In the genomic region with DNA sequence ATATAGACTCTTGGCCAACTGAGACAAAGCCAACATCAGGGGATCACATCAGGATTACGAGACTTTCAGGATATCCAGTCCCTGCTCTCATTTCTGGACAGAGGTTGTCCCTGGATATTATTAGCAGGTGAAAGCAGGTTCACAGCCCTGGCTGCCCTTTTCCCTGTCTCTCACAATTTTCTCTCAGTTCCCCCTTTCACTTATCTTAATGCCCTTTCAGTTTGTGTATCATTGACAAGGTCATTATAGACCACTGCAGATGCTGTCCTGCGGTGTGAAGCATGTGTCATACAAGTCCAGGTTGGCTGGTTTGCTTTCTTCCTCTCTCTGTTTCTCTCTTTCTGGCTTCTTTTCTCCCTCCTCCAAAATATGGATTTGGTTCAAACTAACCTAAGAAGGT, we compare ENCODE assay signal across 16 cellular contexts. TPM values are rescaled to one million over a fixed set of nuclear protein-coding genes. Genes with fewer than 3 reads are reported as not detected.
A peak's percentile ranks its signal among the peaks of the same experiment; 100 is the strongest.
DNase-seq lines count a peak whose midpoint lies in the region; ATAC-seq and TF ChIP-seq lines count a peak whose summit lies in the region.
"Had no signal": no experiment of that assay in that cellular context is flagged by ENCODE, and none has a peak within 500 bp of the region (broad histone marks: within the 10 kb centered on the region; RNA-seq: fewer than 3 reads in every experiment).

No MANE protein-coding gene starts in this region.

- peak overlapping the region; percentile 34 for H3K4me3 Mint-ChIP-seq in activated T-helper 17 cell treated with anti-CD3 and anti-CD28 coated beads, Interleukin-2, amount 50 U/mL, for 72 hours

- H3K9me2 ChIP-seq in GM23248 (ENCODE audit: insufficient read depth): no peaks in the 10 kb centered on the region

- 83 to 93% (median 91%) methylated on average over 2 of the region's 2 CpGs for WGBS in heart left ventricle, 4 donors
- WGBS in GM23248 (ENCODE audit: low coverage in 1 of 2, low lambda C conversion rate in 2 of 2, missing lambda C conversion rate in 2 of 2), 2 experiments: 96 to 100% methylated on average over 2 of the region's 2 CpGs
- 87% methylated on average over 2 of the region's 2 CpGs for WGBS in esophagus muscularis mucosa

- H3K4me3 ChIP-seq in heart left ventricle (no peak overlapping the region), GM23248 (no peak overlapping the region), upper lobe of right lung (no peak overlapping the region), esophagus muscularis mucosa (no peak overlapping the region)
- H3K4me3 ChIP-seq: breast epithelium, mucosa of descending colon had no signal

- TF ChIP-seq CTCF in heart left ventricle (IDR thresholded peaks at IDR 0.05): no peak
- TF ChIP-seq CTCF in upper lobe of right lung (IDR thresholded peaks at IDR 0.05): no peak
- no peak for TF ChIP-seq CTCF in esophagus muscularis mucosa (IDR thresholded peaks at IDR 0.05)

- H3K9me3 Mint-ChIP-seq in activated T-helper 17 cell treated with anti-CD3 and anti-CD28 coated beads, Interleukin-2, amount 50 U/mL, for 72 hours: no peaks in the 10 kb centered on the region

- peaks cover 28% of the 10 kb centered on the region for H3K36me3 Mint-ChIP-seq in activated T-helper 17 cell treated with anti-CD3 and anti-CD28 coated beads, Interleukin-2, amount 50 U/mL, for 72 hours (ENCODE audit: low read depth)

- no peaks in the 10 kb centered on the region for H3K27me3 Mint-ChIP-seq in activated T-helper 17 cell treated with anti-CD3 and anti-CD28 coated beads, Interleukin-2, amount 50 U/mL, for 72 hours

- H3K27ac Mint-ChIP-seq in activated T-helper 17 cell treated with anti-CD3 and anti-CD28 coated beads, Interleukin-2, amount 50 U/mL, for 72 hours: peak overlapping the region; percentile 47

- peak; percentile 2 for DNase-seq in cardiac septum (ENCODE audit: low spot score)
- no peak for DNase-seq in heart left ventricle
- DNase-seq in GM23248: no peak
- no peak for DNase-seq in upper lobe of right lung
- DNase-seq in esophagus muscularis mucosa (ENCODE audit: extremely low spot score): no peak
- DNase-seq in HuH-7.5 (ENCODE audit: low spot score): no peak
- DNase-seq in effector CD8-positive, alpha-beta T cell (lab: John Stamatoyannopoulos, UW): no peak
- DNase-seq: mucosa of descending colon; NCI-H1048; NCI-H524; SHP77; stimulated activated CD4-positive, alpha-beta T cell treated with anti-CD3 and anti-CD28 coated beads, Interleukin-4, amount 100 ng/mL, for 4 hours; WERI-Rb-1 had no signal

- peaks cover 32% of the 10 kb centered on the region for H3K4me1 Mint-ChIP-seq in activated T-helper 17 cell treated with anti-CD3 and anti-CD28 coated beads, Interleukin-2, amount 50 U/mL, for 72 hours

- no peaks in the 10 kb centered on the region for H3K79me2 ChIP-seq in GM23248 (ENCODE audit: insufficient read depth)

- peaks cover 19% of the 10 kb centered on the region; the same call in 1 of the 2 replicates for H3F3A ChIP-seq in GM23248 (ENCODE audit: insufficient read depth)

- no peaks in the 10 kb centered on the region for H4K20me1 ChIP-seq in GM23248 (ENCODE audit: insufficient read depth)

- H3K9ac ChIP-seq in GM23248: no peak overlapping the region

- no peaks in the 10 kb centered on the region for H3K9me3 ChIP-seq in heart left ventricle
- H3K9me3 ChIP-seq in GM23248 (ENCODE audit: low read depth): no peaks in the 10 kb centered on the region
- no peaks in the 10 kb centered on the region for H3K9me3 ChIP-seq in upper lobe of right lung
- no peaks in the 10 kb centered on the region for H3K9me3 ChIP-seq in esophagus muscularis mucosa
- H3K9me3 ChIP-seq: breast epithelium, mucosa of descending colon had no signal

- H3K27ac ChIP-seq in heart left ventricle (peak overlapping the region in 4 of 12 donors; percentile 2 to 50 (median 38)), GM23248 (no peak overlapping the region), upper lobe of right lung (peak overlapping the region; percentile 3), esophagus muscularis mucosa (replicated peaks in 1 of 4) (peak overlapping the region in 2 of 4 donors; percentile 9 to 54)
- H3K27ac ChIP-seq: WERI-Rb-1 had no signal

- H3K27me3 ChIP-seq in heart left ventricle (no peaks in the 10 kb centered on the region), GM23248 (replicated peaks; ENCODE audit: insufficient read depth) (no peaks in the 10 kb centered on the region), upper lobe of right lung (no peaks in the 10 kb centered on the region), esophagus muscularis mucosa (peaks cover 0 to 3% (median 0%) of the 10 kb centered on the region in 4 donors)
- H3K27me3 ChIP-seq: breast epithelium had no signal

- H3K4me1 ChIP-seq in heart left ventricle (peaks cover 2 to 35% (median 17%) of the 10 kb centered on the region in 12 donors), GM23248 (ENCODE audit: insufficient read depth) (peaks cover 34% of the 10 kb centered on the region), upper lobe of right lung (peaks cover 19% of the 10 kb centered on the region), esophagus muscularis mucosa (peaks cover 18 to 29% (median 24%) of the 10 kb centered on the region in 4 donors)

- H2AFZ ChIP-seq in GM23248: peak overlapping the region; percentile 19; the same call in 1 of the 2 replicates

- in situ Hi-C loops in GM23248 (cut with MboI): loop anchor here (5.0 to 10.0 kb wide), 2 partner anchors 49 to 101 kb away; a partner anchor contains a TSS

- ATAC-seq in heart left ventricle (no peak), upper lobe of right lung (no peak)
- ATAC-seq in activated T-helper 17 cell treated with anti-CD3 and anti-CD28 coated beads, Interleukin-2, amount 50 U/mL, for 72 hours (replicated peaks): no peak
- ATAC-seq: mucosa of descending colon had no signal

- H3K36me3 ChIP-seq in heart left ventricle: peaks cover 0 to 20% (median 12%) of the 10 kb centered on the region in 9 donors
- no peaks in the 10 kb centered on the region for H3K36me3 ChIP-seq in GM23248 (ENCODE audit: low read depth)
- peaks cover 13% of the 10 kb centered on the region for H3K36me3 ChIP-seq in upper lobe of right lung
- peaks cover 0 to 18% (median 7%) of the 10 kb centered on the region in 4 donors for H3K36me3 ChIP-seq in esophagus muscularis mucosa
- H3K36me3 ChIP-seq: breast epithelium had no signal

- TF ChIP-seq POLR2A in heart left ventricle (IDR thresholded peaks at IDR 0.05) (no peak), esophagus muscularis mucosa (IDR thresholded peaks at IDR 0.05; ENCODE audit: low read depth) (no peak)

- intact Hi-C loops in cardiac septum (cut with DNase I) (loop anchor here (5.0 kb wide), 1 partner anchor 49 kb away; a partner anchor contains a TSS), heart left ventricle (cut with DNase I) (loop anchor here (2.0 to 10.0 kb wide), 11 partner anchors 37 to 371 kb away; a partner anchor contains a TSS), upper lobe of right lung (cut with DNase I) (loop anchor here (5.0 kb wide), 1 partner anchor 104 kb away; no protein-coding TSS in a partner anchor), esophagus muscularis mucosa (cut with DNase I) (loop anchor here (5.0 kb wide), 3 partner anchors 49 to 369 kb away; a partner anchor contains a TSS)

- TF ChIP-seq EP300 in esophagus muscularis mucosa (IDR thresholded peaks at IDR 0.05): no peak

- no peak overlapping the region for H3K4me2 ChIP-seq in GM23248 (ENCODE audit: unreplicated experiment)

RNA-seq across cellular contexts. Expression of a gene that starts 2.1 kb away (rescaled TPM):
- total RNA-seq in cardiac septum (10.7 TPM), heart left ventricle (10 to 100 TPM in 3 of 9 donors, 1 to 10 TPM in 6; 2.4 to 13.3 (median 6.1) TPM), upper lobe of right lung (3.2 TPM), esophagus muscularis mucosa (1 to 10 TPM; 5.1 to 8.3 (median 7.6) TPM)
- polyA plus RNA-seq in heart left ventricle (1 to 10 TPM in 1 of 2 donors, under 1 TPM in 1; 0.43 to 3.2 TPM), GM23248 (2016; fragmentation: Nextera tagmentation; extraction: Ambion mirVana) (3.2 and 3.3 TPM in 2 replicates)
- total RNA-seq in GM23248 (2014; rRNA removed; shearing (Covaris generic)): 3.7 and 5.6 TPM in 2 replicates
- total RNA-seq in activated T-helper 17 cell treated with anti-CD3 and anti-CD28 coated beads, Interleukin-2, amount 50 U/mL, for 72 hours: not detected
- total RNA-seq: Daoy had no signal

RNA-seq across cellular contexts. Expression of a gene that starts 6.7 kb away (rescaled TPM):
- total RNA-seq in cardiac septum (not detected), heart left ventricle (under 1 TPM in 2 of 9 donors, not detected in 7; 0.07 to 0.53 TPM), upper lobe of right lung (5.4 TPM), esophagus muscularis mucosa (not detected)
- polyA plus RNA-seq in heart left ventricle (under 1 TPM in 1 of 2 donors, not detected in 1; 0.03 TPM), GM23248 (2016; fragmentation: Nextera tagmentation; extraction: Ambion mirVana) (0.40 and 0.54 TPM in 2 replicates)
- 0.54 TPM in 1 of 2 replicates, not detected in the other for total RNA-seq in GM23248 (2014; rRNA removed; shearing (Covaris generic))
- under 1 TPM; 0.22 to 0.32 TPM for total RNA-seq in activated T-helper 17 cell treated with anti-CD3 and anti-CD28 coated beads, Interleukin-2, amount 50 U/mL, for 72 hours

RNA-seq across cellular contexts. Expression of a gene that starts 21.8 kb away (rescaled TPM):
- 43.1 TPM for total RNA-seq in cardiac septum
- 10 to 100 TPM; 38.3 to 59.1 (median 49.4) TPM for total RNA-seq in heart left ventricle
- 100 to 1,000 TPM; 162 to 234 TPM for polyA plus RNA-seq in heart left ventricle
- 32.4 and 35.9 TPM in 2 replicates for total RNA-seq in GM23248 (2014; rRNA removed; shearing (Covaris generic))
- polyA plus RNA-seq in GM23248 (2016; fragmentation: Nextera tagmentation; extraction: Ambion mirVana): 121 and 125 TPM in 2 replicates
- 100 to 1,000 TPM in 1 of 2 donors, 10 to 100 TPM in 1; 72.1 to 107 TPM for total RNA-seq in activated T-helper 17 cell treated with anti-CD3 and anti-CD28 coated beads, Interleukin-2, amount 50 U/mL, for 72 hours
- total RNA-seq in upper lobe of right lung: 56.2 TPM
- 10 to 100 TPM; 19.5 to 52.0 (median 40.5) TPM for total RNA-seq in esophagus muscularis mucosa

RNA-seq across cellular contexts. Expression of a gene that starts 21.9 kb away (rescaled TPM):
- total RNA-seq in cardiac septum (31.3 TPM), heart left ventricle (10 to 100 TPM; 28.1 to 42.7 (median 34.7) TPM), upper lobe of right lung (42.1 TPM), esophagus muscularis mucosa (10 to 100 TPM; 32.8 to 35.6 (median 34.8) TPM)
- polyA plus RNA-seq in heart left ventricle (10 to 100 TPM; 25.8 to 34.3 TPM), GM23248 (2016; fragmentation: Nextera tagmentation; extraction: Ambion mirVana) (30.4 and 30.9 TPM in 2 replicates)
- 16.6 and 24.3 TPM in 2 replicates for total RNA-seq in GM23248 (2014; rRNA removed; shearing (Covaris generic))
- total RNA-seq in activated T-helper 17 cell treated with anti-CD3 and anti-CD28 coated beads, Interleukin-2, amount 50 U/mL, for 72 hours: 10 to 100 TPM; 38.9 to 74.6 TPM

RNA-seq across cellular contexts. Expression of a gene that starts 26.3 kb away (rescaled TPM):
- total RNA-seq in cardiac septum (2.6 TPM), heart left ventricle (10 to 100 TPM in 2 of 9 donors, 1 to 10 TPM in 7; 1.7 to 32.2 (median 2.1) TPM), upper lobe of right lung (38.0 TPM), esophagus muscularis mucosa (10 to 100 TPM in 1 of 4 donors, 1 to 10 TPM in 3; 4.6 to 14.1 (median 6.9) TPM)
- polyA plus RNA-seq in heart left ventricle (1 to 10 TPM; 1.3 to 3.0 TPM), GM23248 (2016; fragmentation: Nextera tagmentation; extraction: Ambion mirVana) (0.21 and 0.29 TPM in 2 replicates)
- total RNA-seq in GM23248 (2014; rRNA removed; shearing (Covaris generic)): not detected in 2 replicates
- 100 to 1,000 TPM; 180 to 207 TPM for total RNA-seq in activated T-helper 17 cell treated with anti-CD3 and anti-CD28 coated beads, Interleukin-2, amount 50 U/mL, for 72 hours
